ENCODE assay signal across 25 cellular contexts in genomic region chr10:104608076-104608828, GRCh38. TPM values are rescaled to one million over a fixed set of nuclear protein-coding genes. Genes with fewer than 3 reads are reported as not detected.
DNase-seq lines count a peak whose midpoint lies in the region; TF ChIP-seq lines count a peak whose summit lies in the region.
"Had no signal": no experiment of that assay in that cellular context is flagged by ENCODE, and none has a peak within 500 bp of the region (broad histone marks: within the 10 kb centered on the region; RNA-seq: fewer than 3 reads in every experiment).

No MANE protein-coding gene starts in this region.

- H3K4me2 ChIP-seq in BLaER1, result peak overlapping the region; percentile 30; the same call in 1 of the 2 replicates

- H3K9me3 ChIP-seq in BLaER1, result peaks cover 44% of the 10 kb centered on the region
- no peaks in the 10 kb centered on the region for H3K9me3 ChIP-seq in vagina
- H3K9me3 ChIP-seq: BE2C, HAP-1 had no signal

- H3K4me1 ChIP-seq in BLaER1 (peaks cover 7% of the 10 kb centered on the region), vagina (no peaks in the 10 kb centered on the region)
- H3K4me1 ChIP-seq: BE2C, HAP-1 had no signal

- no peak overlapping the region for H3K4me3 ChIP-seq in BLaER1
- no peak overlapping the region for H3K4me3 ChIP-seq in vagina
- H3K4me3 ChIP-seq: GM23248, HAP-1 had no signal

- TF ChIP-seq CTCF in vagina (IDR thresholded peaks at IDR 0.05), result no peak

- no peaks in the 10 kb centered on the region for H3K27me3 ChIP-seq in BLaER1
- H3K27me3 ChIP-seq in vagina, result no peaks in the 10 kb centered on the region
- H3K27me3 ChIP-seq: BE2C had no signal

- no peak for TF ChIP-seq POLR2A in vagina (IDR thresholded peaks at IDR 0.05)

- H4K20me1 ChIP-seq in BLaER1, result no peaks in the 10 kb centered on the region

- 0 out of 2 replicates have a peak overlapping the region, but pooled peaks have one; percentile 1 for H3K27ac ChIP-seq in BLaER1
- H3K27ac ChIP-seq in vagina, result no peak overlapping the region
- H3K27ac ChIP-seq: GM23248, HL-60 had no signal

- intact Hi-C loops in vagina (cut with DNase I), result no loop called here

- H3K9ac ChIP-seq in BLaER1, result no peak overlapping the region
- H3K9ac ChIP-seq: GM23248 had no signal

- peak; percentile 41 for DNase-seq in HT1080 (ENCODE audit: low read depth)
- peak; percentile 7 to 51 for DNase-seq in dermis microvascular lymphatic vessel endothelial cell (ENCODE audit: low read depth in 2 of 2)
- DNase-seq in vagina (ENCODE audit: extremely low spot score in 2 of 2), result peak; percentile 74 to 85
- no peak for DNase-seq in COLO668 (lab: John Stamatoyannopoulos, UW; ENCODE audit: unreplicated experiment)
- no peak for DNase-seq in HUDEP-2 (lab: John Stamatoyannopoulos, UW; ENCODE audit: unreplicated experiment in 76 of 76)
- no peak for DNase-seq in activated CD8-positive, alpha-beta memory T cell treated with anti-CD3 and anti-CD28 coated beads for 24 hours
- DNase-seq: ACHN; BE2C; CD8-positive, alpha-beta T cell; COR-L47; DMS 273 treated with DMSO at 0.1 percent for 48 hours; DMS53; DND-41; EL; GM23248; KBM-7 had no signal

- H3K36me3 ChIP-seq in BLaER1 (0 out of 2 replicates have a peak, but pooled peaks cover 5% of the 10 kb centered on the region), vagina (no peaks in the 10 kb centered on the region)
- H3K36me3 ChIP-seq: BE2C, HAP-1 had no signal

RNA-seq across cellular contexts. Expression of gene SORCS3, which starts 32.8 kb away (rescaled TPM):
- total RNA-seq in HT1080 (2014; rRNA removed; shearing (Covaris generic)), result 0.03 and 0.05 TPM in 2 replicates
- 0.02 and 0.08 TPM in 2 replicates for polyA plus RNA-seq in HT1080 (2015; cell fraction: cytosol; rRNA removed)
- 0.07 and 0.19 TPM in 2 replicates for polyA plus RNA-seq in HT1080 (2015; cell fraction: nucleus; rRNA removed)
- total RNA-seq in dermis microvascular lymphatic vessel endothelial cell (not detected in 2 replicates), vagina (0.25 TPM)
- total RNA-seq: A172, G401, GM23248, H4, HepG2 had no signal
- polyA plus RNA-seq: CD14-positive monocyte, GM23248, IgD-negative memory B cell had no signal

Comparison
In these comparisons a context has a peak if more than half of its experiments do, and no peak if none do; other contexts are left out.
1. DNase-seq: peak in HT1080 (single experiment), dermis microvascular lymphatic vessel endothelial cell (2 of 2) and vagina (2 of 2); none in COLO668 (single experiment), HUDEP-2 (0 of 76) and activated CD8-positive, alpha-beta memory T cell treated with anti-CD3 and anti-CD28 coated beads for 24 hours (single experiment).